ENCODE assay signal across 9 cellular contexts in genomic region chr2:172836386-172837200, GRCh38.
DNase-seq lines count a peak whose midpoint lies in the region; ATAC-seq, FAIRE-seq and TF ChIP-seq lines count a peak whose summit lies in the region.
"Had no signal": no experiment of that assay in that cellular context is flagged by ENCODE, and none has a peak within 500 bp of the region (broad histone marks: within the 10 kb centered on the region; RNA-seq: fewer than 3 reads in every experiment).

No MANE protein-coding gene starts in this region.

- FAIRE-seq in H54 (lab: Jason Lieb, UNC) = peak; percentile 93
- FAIRE-seq: GM19239 had no signal

- 39 to 48% methylated on average over 6 of the region's 6 CpGs for WGBS in esophagus squamous epithelium, 2 donors

- H3K27ac ChIP-seq in esophagus squamous epithelium = peak overlapping the region; percentile 62 to 84 (median 74)

- DNase-seq in H54 (ENCODE audit: insufficient read length, low spot score) (peak; percentile 61), NOMO-1 treated with dmso at 0.1 percent for 144 hours (lab: John Stamatoyannopoulos, UW; ENCODE audit: unreplicated experiment) (peak; percentile 2), esophagus squamous epithelium (lab: John Stamatoyannopoulos, UW) (no peak)
- DNase-seq: NCI-H1694 treated with DMSO at 0.1 percent for 48 hours had no signal

- H3K4me1 ChIP-seq in esophagus squamous epithelium = peaks cover 0 to 20% (median 0%) of the 10 kb centered on the region in 3 donors
- H3K4me1 ChIP-seq in skeletal muscle satellite cell (ENCODE audit: control insufficient read depth, insufficient read depth, low read length) = peaks cover 9% of the 10 kb centered on the region

- TF ChIP-seq CTCF in esophagus squamous epithelium (IDR thresholded peaks at IDR 0.05) = no peak

- no peaks in the 10 kb centered on the region for H3K36me3 ChIP-seq in esophagus squamous epithelium
- no peaks in the 10 kb centered on the region for H3K36me3 ChIP-seq in skeletal muscle satellite cell (ENCODE audit: insufficient read depth, low read length)

- ATAC-seq in GM18868 (IDR thresholded peaks at IDR 0.05; ENCODE audit: unreplicated experiment) (no peak), HG02798 (IDR thresholded peaks at IDR 0.05; ENCODE audit: poor library complexity, unreplicated experiment) (no peak), GM21737 (IDR thresholded peaks at IDR 0.05; ENCODE audit: unreplicated experiment) (no peak)

- intact Hi-C loops in esophagus squamous epithelium (cut with DNase I) = no loop called here

- peak overlapping the region; percentile 6 for H3K4me2 ChIP-seq in skeletal muscle satellite cell (ENCODE audit: low read length)

- H3K4me3 ChIP-seq in esophagus squamous epithelium = no peak overlapping the region
- no peak overlapping the region for H3K4me3 ChIP-seq in skeletal muscle satellite cell (ENCODE audit: low read length)

- H3K9me3 ChIP-seq in esophagus squamous epithelium (no peaks in the 10 kb centered on the region), skeletal muscle satellite cell (replicated peaks; ENCODE audit: low read length) (no peaks in the 10 kb centered on the region)

- no peak for TF ChIP-seq POLR2A in H54 (IDR thresholded peaks at IDR 0.05; ENCODE audit: low read depth, low read length)
- TF ChIP-seq POLR2A in esophagus squamous epithelium (IDR thresholded peaks at IDR 0.05) = no peak

- H3K27me3 ChIP-seq in esophagus squamous epithelium (no peaks in the 10 kb centered on the region), skeletal muscle satellite cell (ENCODE audit: control insufficient read depth, insufficient read depth, low read length) (no peaks in the 10 kb centered on the region)

- H3K9ac ChIP-seq in skeletal muscle satellite cell (ENCODE audit: low read depth, low read length) = no peak overlapping the region
